In the genomic region with DNA sequence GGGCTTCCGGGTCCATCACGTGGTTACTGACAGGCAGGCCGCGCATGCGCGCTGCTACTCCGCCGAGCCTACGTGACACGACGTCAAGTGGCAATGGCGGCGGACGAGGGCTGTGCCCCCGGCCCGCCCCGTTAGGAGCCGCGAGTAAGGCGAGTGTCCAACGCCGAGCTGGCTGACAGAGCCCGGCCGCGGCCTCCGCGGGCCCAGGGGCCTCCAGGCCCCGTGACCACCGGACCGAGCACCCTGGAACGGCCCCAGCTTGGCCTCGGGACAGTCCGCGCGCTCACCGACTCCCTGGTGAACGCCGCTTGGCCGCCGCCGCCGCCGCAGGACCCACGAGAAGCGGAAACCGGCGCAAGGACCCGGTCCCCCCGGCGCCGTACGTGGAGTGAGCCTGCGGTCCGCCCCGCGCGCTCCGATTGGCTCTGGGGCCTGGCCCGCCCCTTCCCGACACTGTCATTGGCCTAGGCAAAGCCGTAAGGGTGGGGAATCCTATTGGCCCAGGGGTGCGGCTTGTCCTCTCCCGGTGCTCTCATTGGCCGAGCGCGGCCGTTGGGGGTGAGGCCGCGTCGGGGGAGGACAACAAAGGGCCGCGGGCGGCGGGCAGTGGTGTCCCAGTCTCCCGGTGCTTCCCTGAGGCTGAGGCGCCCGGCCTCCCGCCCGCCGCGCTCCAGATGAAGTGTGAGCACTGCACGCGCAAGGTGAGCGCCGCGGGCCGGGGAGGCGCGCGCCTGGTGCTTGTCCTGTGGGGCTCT, we compare ENCODE assay signal across 1 cellular context.
TF ChIP-seq lines count a peak whose summit lies in the region.

A gene (plus strand): TSS at position 612 of the 755 bp plus-strand sequence. CDS start 63 bp downstream, at position 675.

TF ChIP-seq in GM23338, 12 proteins besides CTCF, POLR2A, EP300 and RAD21 (continued from another document):
- TF ChIP-seq, protein P1, sequence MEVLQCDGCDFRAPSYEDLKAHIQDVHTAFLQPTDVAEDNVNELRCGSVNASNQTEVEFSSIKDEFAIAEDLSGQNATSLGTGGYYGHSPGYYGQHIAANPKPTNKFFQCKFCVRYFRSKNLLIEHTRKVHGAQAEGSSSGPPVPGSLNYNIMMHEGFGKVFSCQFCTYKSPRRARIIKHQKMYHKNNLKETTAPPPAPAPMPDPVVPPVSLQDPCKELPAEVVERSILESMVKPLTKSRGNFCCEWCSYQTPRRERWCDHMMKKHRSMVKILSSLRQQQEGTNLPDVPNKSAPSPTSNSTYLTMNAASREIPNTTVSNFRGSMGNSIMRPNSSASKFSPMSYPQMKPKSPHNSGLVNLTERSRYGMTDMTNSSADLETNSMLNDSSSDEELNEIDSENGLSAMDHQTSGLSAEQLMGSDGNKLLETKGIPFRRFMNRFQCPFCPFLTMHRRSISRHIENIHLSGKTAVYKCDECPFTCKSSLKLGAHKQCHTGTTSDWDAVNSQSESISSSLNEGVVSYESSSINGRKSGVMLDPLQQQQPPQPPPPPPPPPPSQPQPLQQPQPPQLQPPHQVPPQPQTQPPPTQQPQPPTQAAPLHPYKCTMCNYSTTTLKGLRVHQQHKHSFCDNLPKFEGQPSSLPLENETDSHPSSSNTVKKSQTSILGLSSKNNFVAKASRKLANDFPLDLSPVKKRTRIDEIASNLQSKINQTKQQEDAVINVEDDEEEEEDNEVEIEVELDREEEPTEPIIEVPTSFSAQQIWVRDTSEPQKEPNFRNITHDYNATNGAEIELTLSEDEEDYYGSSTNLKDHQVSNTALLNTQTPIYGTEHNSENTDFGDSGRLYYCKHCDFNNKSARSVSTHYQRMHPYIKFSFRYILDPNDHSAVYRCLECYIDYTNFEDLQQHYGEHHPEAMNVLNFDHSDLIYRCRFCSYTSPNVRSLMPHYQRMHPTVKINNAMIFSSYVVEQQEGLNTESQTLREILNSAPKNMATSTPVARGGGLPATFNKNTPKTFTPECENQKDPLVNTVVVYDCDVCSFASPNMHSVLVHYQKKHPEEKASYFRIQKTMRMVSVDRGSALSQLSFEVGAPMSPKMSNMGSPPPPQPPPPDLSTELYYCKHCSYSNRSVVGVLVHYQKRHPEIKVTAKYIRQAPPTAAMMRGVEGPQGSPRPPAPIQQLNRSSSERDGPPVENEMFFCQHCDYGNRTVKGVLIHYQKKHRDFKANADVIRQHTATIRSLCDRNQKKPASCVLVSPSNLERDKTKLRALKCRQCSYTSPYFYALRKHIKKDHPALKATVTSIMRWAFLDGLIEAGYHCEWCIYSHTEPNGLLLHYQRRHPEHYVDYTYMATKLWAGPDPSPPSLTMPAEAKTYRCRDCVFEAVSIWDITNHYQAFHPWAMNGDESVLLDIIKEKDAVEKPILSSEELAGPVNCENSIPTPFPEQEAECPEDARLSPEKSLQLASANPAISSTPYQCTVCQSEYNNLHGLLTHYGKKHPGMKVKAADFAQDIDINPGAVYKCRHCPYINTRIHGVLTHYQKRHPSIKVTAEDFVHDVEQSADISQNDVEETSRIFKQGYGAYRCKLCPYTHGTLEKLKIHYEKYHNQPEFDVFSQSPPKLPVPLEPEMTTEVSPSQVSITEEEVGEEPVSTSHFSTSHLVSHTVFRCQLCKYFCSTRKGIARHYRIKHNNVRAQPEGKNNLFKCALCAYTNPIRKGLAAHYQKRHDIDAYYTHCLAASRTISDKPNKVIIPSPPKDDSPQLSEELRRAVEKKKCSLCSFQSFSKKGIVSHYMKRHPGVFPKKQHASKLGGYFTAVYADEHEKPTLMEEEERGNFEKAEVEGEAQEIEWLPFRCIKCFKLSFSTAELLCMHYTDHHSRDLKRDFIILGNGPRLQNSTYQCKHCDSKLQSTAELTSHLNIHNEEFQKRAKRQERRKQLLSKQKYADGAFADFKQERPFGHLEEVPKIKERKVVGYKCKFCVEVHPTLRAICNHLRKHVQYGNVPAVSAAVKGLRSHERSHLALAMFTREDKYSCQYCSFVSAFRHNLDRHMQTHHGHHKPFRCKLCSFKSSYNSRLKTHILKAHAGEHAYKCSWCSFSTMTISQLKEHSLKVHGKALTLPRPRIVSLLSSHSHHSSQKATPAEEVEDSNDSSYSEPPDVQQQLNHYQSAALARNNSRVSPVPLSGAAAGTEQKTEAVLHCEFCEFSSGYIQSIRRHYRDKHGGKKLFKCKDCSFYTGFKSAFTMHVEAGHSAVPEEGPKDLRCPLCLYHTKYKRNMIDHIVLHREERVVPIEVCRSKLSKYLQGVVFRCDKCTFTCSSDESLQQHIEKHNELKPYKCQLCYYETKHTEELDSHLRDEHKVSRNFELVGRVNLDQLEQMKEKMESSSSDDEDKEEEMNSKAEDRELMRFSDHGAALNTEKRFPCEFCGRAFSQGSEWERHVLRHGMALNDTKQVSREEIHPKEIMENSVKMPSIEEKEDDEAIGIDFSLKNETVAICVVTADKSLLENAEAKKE (CRISPR knock-in tag; IDR thresholded peaks at IDR 0.05): no peak
- TF ChIP-seq STAT1 (IDR thresholded peaks at IDR 0.05; ENCODE audit: unreplicated experiment) (no peak), JUNB (IDR thresholded peaks at IDR 0.05; ENCODE audit: unreplicated experiment) (no peak), ZNF331 (CRISPR knock-in tag; IDR thresholded peaks at IDR 0.05; ENCODE audit: low read depth) (no peak), EZH2 (IDR thresholded peaks at IDR 0.05; ENCODE audit: low read depth, unreplicated experiment) (no peak)
- TF ChIP-seq, protein P2, sequence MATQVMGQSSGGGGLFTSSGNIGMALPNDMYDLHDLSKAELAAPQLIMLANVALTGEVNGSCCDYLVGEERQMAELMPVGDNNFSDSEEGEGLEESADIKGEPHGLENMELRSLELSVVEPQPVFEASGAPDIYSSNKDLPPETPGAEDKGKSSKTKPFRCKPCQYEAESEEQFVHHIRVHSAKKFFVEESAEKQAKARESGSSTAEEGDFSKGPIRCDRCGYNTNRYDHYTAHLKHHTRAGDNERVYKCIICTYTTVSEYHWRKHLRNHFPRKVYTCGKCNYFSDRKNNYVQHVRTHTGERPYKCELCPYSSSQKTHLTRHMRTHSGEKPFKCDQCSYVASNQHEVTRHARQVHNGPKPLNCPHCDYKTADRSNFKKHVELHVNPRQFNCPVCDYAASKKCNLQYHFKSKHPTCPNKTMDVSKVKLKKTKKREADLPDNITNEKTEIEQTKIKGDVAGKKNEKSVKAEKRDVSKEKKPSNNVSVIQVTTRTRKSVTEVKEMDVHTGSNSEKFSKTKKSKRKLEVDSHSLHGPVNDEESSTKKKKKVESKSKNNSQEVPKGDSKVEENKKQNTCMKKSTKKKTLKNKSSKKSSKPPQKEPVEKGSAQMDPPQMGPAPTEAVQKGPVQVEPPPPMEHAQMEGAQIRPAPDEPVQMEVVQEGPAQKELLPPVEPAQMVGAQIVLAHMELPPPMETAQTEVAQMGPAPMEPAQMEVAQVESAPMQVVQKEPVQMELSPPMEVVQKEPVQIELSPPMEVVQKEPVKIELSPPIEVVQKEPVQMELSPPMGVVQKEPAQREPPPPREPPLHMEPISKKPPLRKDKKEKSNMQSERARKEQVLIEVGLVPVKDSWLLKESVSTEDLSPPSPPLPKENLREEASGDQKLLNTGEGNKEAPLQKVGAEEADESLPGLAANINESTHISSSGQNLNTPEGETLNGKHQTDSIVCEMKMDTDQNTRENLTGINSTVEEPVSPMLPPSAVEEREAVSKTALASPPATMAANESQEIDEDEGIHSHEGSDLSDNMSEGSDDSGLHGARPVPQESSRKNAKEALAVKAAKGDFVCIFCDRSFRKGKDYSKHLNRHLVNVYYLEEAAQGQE (IDR thresholded peaks at IDR 0.05; ENCODE audit: unreplicated experiment): no peak
- TF ChIP-seq, protein P3, sequence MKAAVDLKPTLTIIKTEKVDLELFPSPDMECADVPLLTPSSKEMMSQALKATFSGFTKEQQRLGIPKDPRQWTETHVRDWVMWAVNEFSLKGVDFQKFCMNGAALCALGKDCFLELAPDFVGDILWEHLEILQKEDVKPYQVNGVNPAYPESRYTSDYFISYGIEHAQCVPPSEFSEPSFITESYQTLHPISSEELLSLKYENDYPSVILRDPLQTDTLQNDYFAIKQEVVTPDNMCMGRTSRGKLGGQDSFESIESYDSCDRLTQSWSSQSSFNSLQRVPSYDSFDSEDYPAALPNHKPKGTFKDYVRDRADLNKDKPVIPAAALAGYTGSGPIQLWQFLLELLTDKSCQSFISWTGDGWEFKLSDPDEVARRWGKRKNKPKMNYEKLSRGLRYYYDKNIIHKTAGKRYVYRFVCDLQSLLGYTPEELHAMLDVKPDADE (IDR thresholded peaks at IDR 0.05): no peak
